In the genomic region with DNA sequence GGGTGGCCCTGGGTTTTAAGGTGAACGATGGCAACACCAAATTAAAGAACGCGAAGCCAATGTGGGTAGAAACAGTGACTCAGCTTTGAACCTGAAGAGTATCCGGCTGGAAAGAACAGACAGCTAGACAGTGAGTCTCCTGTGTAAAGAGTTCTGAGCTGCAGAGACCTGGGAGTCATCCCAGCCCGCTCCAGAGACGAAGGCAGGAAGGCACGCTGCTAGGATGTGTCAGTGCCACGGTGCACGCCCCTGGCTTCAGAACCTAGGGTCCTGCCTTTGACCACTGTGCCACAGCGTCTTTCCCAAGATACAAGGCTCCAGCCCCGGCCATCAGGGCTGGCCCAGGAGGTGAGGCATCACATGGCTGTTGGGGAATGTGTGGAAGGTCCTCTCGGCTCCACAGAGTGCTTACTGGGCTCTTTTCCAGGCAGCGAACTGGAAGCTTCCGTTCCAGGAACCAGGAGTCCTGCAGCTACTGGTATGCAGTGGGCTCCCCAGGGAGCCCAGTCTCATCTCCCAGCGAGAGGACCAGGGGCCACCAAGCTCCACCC, we compare ENCODE assay signal across 13 cellular contexts. TPM values are rescaled to one million over a fixed set of nuclear protein-coding genes. Genes with fewer than 3 reads are reported as not detected.
DNase-seq lines count a peak whose midpoint lies in the region.
"Had no signal": no experiment of that assay in that cellular context is flagged by ENCODE, and none has a peak within 500 bp of the region (broad histone marks: within the 10 kb centered on the region; RNA-seq: fewer than 3 reads in every experiment).

No MANE protein-coding gene starts in this region.

- H2AK5ac ChIP-seq in mesenchymal stem cell (ENCODE audit: low read length, severe bottlenecking) = peak overlapping the region; percentile 5

- H4K91ac ChIP-seq in mesenchymal stem cell (ENCODE audit: low read length) = no peak overlapping the region

- H3K4me1 ChIP-seq in mesenchymal stem cell (ENCODE audit: control insufficient read depth, insufficient read depth, low read depth, low read length) = peaks cover 28% of the 10 kb centered on the region

- H3K14ac ChIP-seq in mesenchymal stem cell (ENCODE audit: low read length in 2 of 2) = no peak overlapping the region

- no peak overlapping the region for H3K18ac ChIP-seq in mesenchymal stem cell (ENCODE audit: low read depth in 1 of 2, low read length in 2 of 2)

- peak overlapping the region; percentile 77 for H3K27ac ChIP-seq in mesenchymal stem cell (ENCODE audit: low read length, poor library complexity, severe bottlenecking)

- peaks cover 9% of the 10 kb centered on the region for H3K79me1 ChIP-seq in mesenchymal stem cell (replicated peaks; ENCODE audit: low read length, poor library complexity, severe bottlenecking)

- H3K4me3 ChIP-seq in mesenchymal stem cell (ENCODE audit: insufficient read depth in 1 of 2, low read depth in 1 of 2, low read length in 2 of 2) = no peak overlapping the region

- H2BK15ac ChIP-seq in mesenchymal stem cell (ENCODE audit: low read depth, poor library complexity, severe bottlenecking) = no peak overlapping the region

- H2BK120ac ChIP-seq in mesenchymal stem cell (ENCODE audit: low read depth, low read length) = no peak overlapping the region

- no peak overlapping the region for H3K23ac ChIP-seq in mesenchymal stem cell (ENCODE audit: low read length in 2 of 2)

- no peaks in the 10 kb centered on the region for H3K9me3 ChIP-seq in mesenchymal stem cell (ENCODE audit: control insufficient read depth, low read length)

- H2BK5ac ChIP-seq in mesenchymal stem cell (ENCODE audit: low read depth, low read length, poor library complexity, severe bottlenecking) = no peak overlapping the region

- no peaks in the 10 kb centered on the region for H3K36me3 ChIP-seq in mesenchymal stem cell (ENCODE audit: control insufficient read depth in 1 of 2, insufficient read depth in 2 of 2, low read depth in 1 of 2, low read length in 2 of 2)

- H3K27me3 ChIP-seq in mesenchymal stem cell (ENCODE audit: control insufficient read depth in 1 of 2, insufficient read depth in 1 of 2, low read length in 2 of 2) = no peaks in the 10 kb centered on the region

- in situ Hi-C loops in Caki2 (cut with HindIII; ENCODE audit: low pct_unique_long_range_greater_than_20kb, low sequenced_read_pairs) = no loop called here

- H3K4me2 ChIP-seq in mesenchymal stem cell (ENCODE audit: low read length, poor library complexity, severe bottlenecking) = peak overlapping the region; percentile 38

- H4K8ac ChIP-seq in mesenchymal stem cell (ENCODE audit: low read length) = no peak overlapping the region

- no peak overlapping the region for H2BK12ac ChIP-seq in mesenchymal stem cell (ENCODE audit: low read length in 2 of 2)

- H2AFZ ChIP-seq in mesenchymal stem cell (ENCODE audit: low read depth, low read length) = no peak overlapping the region

- WGBS in mesenchymal stem cell = 84% methylated on average over 15 of the region's 15 CpGs

- no peak overlapping the region for H3K4ac ChIP-seq in mesenchymal stem cell (ENCODE audit: low read depth in 1 of 2, low read length in 2 of 2)

- DNase-seq in Caki2 (ENCODE audit: low read depth) (peak; percentile 66), NCI-H460 (ENCODE audit: extremely low read depth, low read depth) (peak; percentile 35), fibroblast of gingiva (ENCODE audit: low read depth) (peak; percentile 30), mesenchymal stem cell (no peak), AML-193 (lab: John Stamatoyannopoulos, UW) (no peak), anterior cingulate cortex (lab: John Stamatoyannopoulos, UW) (no peak)
- no peak for DNase-seq in activated CD4-positive, CD25-positive, alpha-beta regulatory T cell (lab: John Stamatoyannopoulos, UW)
- DNase-seq in stimulated activated CD4-positive, alpha-beta T cell treated with anti-CD3 and anti-CD28 coated beads, Interleukin-15, amount 100 ng/mL, for 24 hours = no peak
- DNase-seq: activated CD4-positive, alpha-beta T cell treated with anti-CD3 and anti-CD28 coated beads, Interleukin-2, amount 50 U/mL, for 1 hour; GOT3; NCI-H1092; stimulated activated CD4-positive, alpha-beta T cell treated with anti-CD3 and anti-CD28 coated beads, Interleukin-4, amount 100 ng/mL, for 24 hours; stimulated activated naive CD4-positive, alpha-beta T cell treated with Interleukin-2 at 50 U/mL for 16 hours had no signal

- H3K9ac ChIP-seq in mesenchymal stem cell (ENCODE audit: low read length) = no peak overlapping the region

RNA-seq across cellular contexts. Expression of a gene that starts 29.9 kb away (rescaled TPM):
- not detected in 2 replicates for total RNA-seq in Caki2 (2014; rRNA removed; shearing (Covaris generic); ENCODE audit: low replicate concordance)
- 30.5 and 32.4 TPM in 2 replicates for total RNA-seq in NCI-H460 (2014; rRNA removed; shearing (Covaris generic))
- polyA plus RNA-seq in NCI-H460 (2014; cell fraction: nucleus; rRNA removed) = 155 and 161 TPM in 2 replicates
- polyA plus RNA-seq in mesenchymal stem cell (2013, experiment 1 of 2) = 16.0 TPM
- polyA plus RNA-seq in mesenchymal stem cell (2013, experiment 2 of 2) = 15.3 TPM

RNA-seq across cellular contexts. Expression of a gene that starts 43.5 kb away (rescaled TPM):
- 25.6 and 25.9 TPM in 2 replicates for total RNA-seq in Caki2 (2014; rRNA removed; shearing (Covaris generic); ENCODE audit: low replicate concordance)
- total RNA-seq in NCI-H460 (2014; rRNA removed; shearing (Covaris generic)) = 24.1 and 30.8 TPM in 2 replicates
- 32.2 and 38.0 TPM in 2 replicates for polyA plus RNA-seq in NCI-H460 (2014; cell fraction: nucleus; rRNA removed)
- polyA plus RNA-seq in mesenchymal stem cell (2013, experiment 1 of 2) = 11.2 TPM
- polyA plus RNA-seq in mesenchymal stem cell (2013, experiment 2 of 2) = 10.9 TPM

Comparison
In these comparisons a context has a peak if more than half of its experiments do, and no peak if none do; other contexts are left out.
1. DNase-seq: peak in Caki2 (single experiment), NCI-H460 (single experiment) and fibroblast of gingiva (single experiment); none in mesenchymal stem cell (single experiment), AML-193 (0 of 2), activated CD4-positive, CD25-positive, alpha-beta regulatory T cell (0 of 4), stimulated activated CD4-positive, alpha-beta T cell treated with anti-CD3 and anti-CD28 coated beads, Interleukin-15, amount 100 ng/mL, for 24 hours (single experiment) and anterior cingulate cortex (0 of 58).
2. RNA of a gene that starts 29.9 kb away (total RNA-seq): 30.5 to 32.4 TPM in NCI-H460; not detected in Caki2; every median in the first group is over 10 times any median in the second.